In genomic region chr19:3275583-3276340, GRCh38 we compare ENCODE assay signal across 1 cellular context.
TF ChIP-seq lines count a peak whose summit lies in the region.

No MANE protein-coding gene starts in this region.

TF ChIP-seq in K562, 482 proteins besides CTCF, POLR2A, EP300 and RAD21 (continued from another document and continues in another):
- TF ChIP-seq ZNF23 (CRISPR knock-in tag; IDR thresholded peaks at IDR 0.05) (no peak), POLR2AphosphoS5 (IDR thresholded peaks at IDR 0.05; ENCODE audit: control insufficient read depth, insufficient read depth, low read depth, low read length) (no peak), MECOM (CRISPR knock-in tag; IDR thresholded peaks at IDR 0.05) (no peak), NUFIP1 (IDR thresholded peaks at IDR 0.05; ENCODE audit: partially characterized antibody) (no peak), EP400 (IDR thresholded peaks at IDR 0.05) (no peak; the same call in 1 of the 2 replicates), OTX1 (CRISPR knock-in tag; IDR thresholded peaks at IDR 0.05) (0 out of 2 replicates have a peak, but pooled peaks have one; percentile 42), SOX6 (IDR thresholded peaks at IDR 0.05) (no peak), ZMIZ1 (IDR thresholded peaks at IDR 0.05; ENCODE audit: low read depth in 2 of 2, low read length in 2 of 2) (peak in 1 of 2 experiments; percentile 37; a peak in 1 of 4 replicates), ZZZ3 (IDR thresholded peaks at IDR 0.05) (no peak), MBD2 (IDR thresholded peaks at IDR 0.05; ENCODE audit: borderline replicate concordance, low read depth) (peak; percentile 30; the same call in 1 of the 2 replicates), TFAM (CRISPR knock-in tag; conservative IDR thresholded peaks at IDR 0.05) (no peak), BRCA1 (IDR thresholded peaks at IDR 0.05) (no peak), BRCA1 (CRISPR knock-in tag; IDR thresholded peaks at IDR 0.05) (no peak), TAF9B (IDR thresholded peaks at IDR 0.05; ENCODE audit: partially characterized antibody) (no peak), LEF1 (IDR thresholded peaks at IDR 0.05) (no peak), FOS (IDR thresholded peaks at IDR 0.05; ENCODE audit: extremely low read depth, insufficient read length) (no peak), ZNF431 (CRISPR knock-in tag; IDR thresholded peaks at IDR 0.05) (no peak), ZBTB5 (IDR thresholded peaks at IDR 0.05) (no peak), ZNF592 (IDR thresholded peaks at IDR 0.05) (no peak), UBTF (IDR thresholded peaks at IDR 0.05; ENCODE audit: borderline replicate concordance in 1 of 2, low read depth in 2 of 2, low read length in 2 of 2) (no peak), ETV5 (CRISPR knock-in tag; IDR thresholded peaks at IDR 0.05; ENCODE audit: low read depth) (0 out of 2 replicates have a peak, but pooled peaks have one; percentile 21), PRMT5 (CRISPR knock-in tag; IDR thresholded peaks at IDR 0.05) (no peak), TAL1 (IDR thresholded peaks at IDR 0.05) (no peak), HLTF (IDR thresholded peaks at IDR 0.05) (no peak), KDM2B (CRISPR knock-in tag; IDR thresholded peaks at IDR 0.05) (peak; percentile 56; the same call in 1 of the 2 replicates), HMGN3 (IDR thresholded peaks at IDR 0.05; ENCODE audit: borderline replicate concordance, extremely low read depth, insufficient read length, low read depth, low read length) (peak; percentile 28), GABPB1 (CRISPR knock-in tag; IDR thresholded peaks at IDR 0.05) (peak; percentile 78; the same call in 1 of the 2 replicates), YY1 (IDR thresholded peaks at IDR 0.05; ENCODE audit: borderline replicate concordance in 1 of 3, control insufficient read depth in 1 of 3, extremely low read depth in 1 of 3, insufficient read depth in 3 of 3, insufficient read length in 1 of 3, insufficient replicate concordance in 2 of 3, low read depth in 1 of 3, low read length in 2 of 3) (peak in 2 of 3 experiments; percentile 20 to 33), HCFC1 (IDR thresholded peaks at IDR 0.05; ENCODE audit: low read depth, low read length) (no peak; the same call in 1 of the 2 replicates), ZBTB1 (CRISPR knock-in tag; IDR thresholded peaks at IDR 0.05; ENCODE audit: borderline replicate concordance, low read depth) (no peak), ZNF184 (CRISPR knock-in tag; IDR thresholded peaks at IDR 0.05) (no peak), FOXJ2 (tag; IDR thresholded peaks at IDR 0.05) (no peak), ZNF436 (CRISPR knock-in tag; IDR thresholded peaks at IDR 0.05) (peak; percentile 97), ZNF41 (CRISPR knock-in tag; conservative IDR thresholded peaks at IDR 0.05) (no peak), NFXL1 (CRISPR knock-in tag; IDR thresholded peaks at IDR 0.05) (no peak), RFX7 (CRISPR knock-in tag; IDR thresholded peaks at IDR 0.05) (no peak), RB1 (IDR thresholded peaks at IDR 0.05; ENCODE audit: low read depth) (peak; percentile 65; the same call in 1 of the 2 replicates), DACH1 (IDR thresholded peaks at IDR 0.05; ENCODE audit: partially characterized antibody) (peak; percentile 25), MYNN (IDR thresholded peaks at IDR 0.05) (0 out of 2 replicates have a peak, but pooled peaks have one; percentile 40), MYNN (CRISPR knock-in tag; IDR thresholded peaks at IDR 0.05) (no peak), NFIC (IDR thresholded peaks at IDR 0.05) (0 out of 2 replicates have a peak, but pooled peaks have one; percentile 10), CEBPG (CRISPR knock-in tag; IDR thresholded peaks at IDR 0.05) (no peak), CEBPG (tag; conservative IDR thresholded peaks at IDR 0.05 in 1 of 2, IDR thresholded peaks at IDR 0.05 in 1 of 2) (no peak), SIX5 (IDR thresholded peaks at IDR 0.05; ENCODE audit: borderline replicate concordance in 1 of 2, insufficient read depth in 1 of 2, low read depth in 1 of 2, low read length in 2 of 2) (no peak), ZBED1 (IDR thresholded peaks at IDR 0.05) (peak; percentile 28; the same call in 1 of the 2 replicates), TCF15 (CRISPR knock-in tag; IDR thresholded peaks at IDR 0.05) (no peak), CREB1 (IDR thresholded peaks at IDR 0.05) (no peak), CREB1 (CRISPR knock-in tag; IDR thresholded peaks at IDR 0.05) (0 out of 2 replicates have a peak, but pooled peaks have one; percentile 20), EGR1 (conservative IDR thresholded peaks at IDR 0.05) (peak; percentile 80), ELF4 (CRISPR knock-in tag; IDR thresholded peaks at IDR 0.05) (no peak), CHD4 (IDR thresholded peaks at IDR 0.05; ENCODE audit: insufficient read depth, insufficient replicate concordance, low read depth, low read length, poor library complexity, severe bottlenecking) (peak; percentile 43), ZNF3 (CRISPR knock-in tag; IDR thresholded peaks at IDR 0.05) (no peak), ZNF140 (CRISPR knock-in tag; IDR thresholded peaks at IDR 0.05) (no peak), TEAD4 (IDR thresholded peaks at IDR 0.05; ENCODE audit: low read length) (no peak; the same call in 1 of the 2 replicates), TEAD4 (CRISPR knock-in tag; IDR thresholded peaks at IDR 0.05; ENCODE audit: borderline replicate concordance) (peak; percentile 19; the same call in 1 of the 2 replicates), ZNF224 (CRISPR knock-in tag; IDR thresholded peaks at IDR 0.05) (no peak), ATF7 (IDR thresholded peaks at IDR 0.05) (peak; percentile 71), HEY1 (CRISPR knock-in tag; IDR thresholded peaks at IDR 0.05; ENCODE audit: borderline replicate concordance) (no peak), KAT7 (CRISPR knock-in tag; IDR thresholded peaks at IDR 0.05; ENCODE audit: borderline replicate concordance) (no peak), GATAD2A (IDR thresholded peaks at IDR 0.05) (peak; percentile 66; the same call in 1 of the 2 replicates), CTCFL (IDR thresholded peaks at IDR 0.05; ENCODE audit: borderline replicate concordance, insufficient read depth, low read depth, low read length, poor library complexity, severe bottlenecking) (peak; percentile 77), CTBP1 (IDR thresholded peaks at IDR 0.05; ENCODE audit: borderline replicate concordance) (peak; percentile 62)
